In the genomic region with DNA sequence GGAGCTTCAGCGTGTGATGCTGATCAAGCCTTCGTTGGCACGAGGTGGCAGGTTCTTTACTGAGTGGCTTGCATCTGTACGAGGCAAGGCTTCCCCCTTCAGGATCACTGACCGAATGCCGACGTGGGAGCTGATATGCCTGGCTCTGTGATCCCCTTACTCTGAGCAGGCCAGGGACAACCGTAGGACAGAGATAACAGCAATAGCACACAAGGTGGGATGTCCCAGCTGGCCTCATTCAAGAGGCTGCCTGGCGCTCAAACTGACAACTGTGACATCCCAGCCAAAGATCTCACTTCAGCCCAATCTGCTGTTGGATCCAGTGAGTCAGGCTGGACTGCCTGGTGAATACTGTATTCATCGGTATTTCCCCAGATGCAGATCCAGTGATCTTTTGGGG, we compare ENCODE assay signal across 30 cellular contexts.
"Had no signal": no experiment of that assay in that cellular context is flagged by ENCODE, and none has a peak within 500 bp of the region (broad histone marks: within the 10 kb centered on the region; RNA-seq: fewer than 3 reads in every experiment).

No MANE protein-coding gene starts in this region.

- DNase-seq: activated CD4-positive, alpha-beta memory T cell treated with anti-CD3 and anti-CD28 coated beads for 36 hours; activated CD4-positive, alpha-beta T cell treated with anti-CD3 and anti-CD28 coated beads for 4 hours; activated CD4-positive, alpha-beta T cell treated with anti-CD3 and anti-CD28 coated beads, Interleukin-2, amount 50 U/mL, for 1 hour; activated CD8-positive, alpha-beta memory T cell treated with anti-CD3 and anti-CD28 coated beads, Interleukin-2, amount 50 U/mL, for 48 hours; activated effector memory CD4-positive, alpha-beta T cell treated with Interleukin-2 at 50 U/mL for 16 hours; activated naive CD4-positive, alpha-beta T cell treated with anti-CD3 and anti-CD28 coated beads, Interleukin-2, amount 10 ng/mL, durations not matched to agents 7 days and 5 days; activated naive CD8-positive, alpha-beta T cell treated with anti-CD3 and anti-CD28 coated beads, Interleukin-2, amount 50 U/mL, for 24 hours; activated T-cell treated with anti-CD3 and anti-CD28 coated beads, Interleukin-2, amount 50 U/mL, for 48 hours; central memory CD4-positive, alpha-beta T cell; NCI-H1092 treated with DMSO at 0.1 percent for 48 hours; NCI-H1417; NCI-H146; NCI-H187; NCI-H2029 treated with DMSO at 0.1 percent for 48 hours; NCI-H2107; NCI-H2171; NCI-H510A; NCI-H526; NCI-H748 treated with DMSO at 0.1 percent for 48 hours; NK-92 treated with Interleukin-12 subunit alpha and Interleukin-12 subunit beta, amount 100 ng/mL, for 24 hours; PC-3; Peyer's patch; SHP77; SW 1271; T-helper 1 cell; T-helper 2 cell; T-helper 9 cell had no signal

- ATAC-seq: activated naive CD8-positive, alpha-beta T cell treated with anti-CD3 and anti-CD28 coated beads, Interleukin-2, amount 50 U/mL, for 24 hours; PC-3 had no signal

- H3K4me3 ChIP-seq: Peyer's patch, SJSA1 had no signal

- H3K27me3 ChIP-seq: Peyer's patch, SJSA1 had no signal

- H3K27ac ChIP-seq: Peyer's patch, RWPE1, SJSA1 had no signal

- H3K36me3 ChIP-seq: Peyer's patch had no signal

- FAIRE-seq: bronchial epithelial cell had no signal

- H3K9me3 ChIP-seq: Peyer's patch, SJSA1 had no signal

- H3K4me1 ChIP-seq: Peyer's patch, SJSA1 had no signal
